In genomic region chr14:34368971-34369665, GRCh38 we compare ENCODE assay signal across 1 cellular context.
TF ChIP-seq lines count a peak whose summit lies in the region.

No MANE protein-coding gene starts in this region.

TF ChIP-seq in HepG2, 621 proteins besides CTCF, POLR2A, EP300 and RAD21 (continued from another document):
- TF ChIP-seq, protein P1, sequence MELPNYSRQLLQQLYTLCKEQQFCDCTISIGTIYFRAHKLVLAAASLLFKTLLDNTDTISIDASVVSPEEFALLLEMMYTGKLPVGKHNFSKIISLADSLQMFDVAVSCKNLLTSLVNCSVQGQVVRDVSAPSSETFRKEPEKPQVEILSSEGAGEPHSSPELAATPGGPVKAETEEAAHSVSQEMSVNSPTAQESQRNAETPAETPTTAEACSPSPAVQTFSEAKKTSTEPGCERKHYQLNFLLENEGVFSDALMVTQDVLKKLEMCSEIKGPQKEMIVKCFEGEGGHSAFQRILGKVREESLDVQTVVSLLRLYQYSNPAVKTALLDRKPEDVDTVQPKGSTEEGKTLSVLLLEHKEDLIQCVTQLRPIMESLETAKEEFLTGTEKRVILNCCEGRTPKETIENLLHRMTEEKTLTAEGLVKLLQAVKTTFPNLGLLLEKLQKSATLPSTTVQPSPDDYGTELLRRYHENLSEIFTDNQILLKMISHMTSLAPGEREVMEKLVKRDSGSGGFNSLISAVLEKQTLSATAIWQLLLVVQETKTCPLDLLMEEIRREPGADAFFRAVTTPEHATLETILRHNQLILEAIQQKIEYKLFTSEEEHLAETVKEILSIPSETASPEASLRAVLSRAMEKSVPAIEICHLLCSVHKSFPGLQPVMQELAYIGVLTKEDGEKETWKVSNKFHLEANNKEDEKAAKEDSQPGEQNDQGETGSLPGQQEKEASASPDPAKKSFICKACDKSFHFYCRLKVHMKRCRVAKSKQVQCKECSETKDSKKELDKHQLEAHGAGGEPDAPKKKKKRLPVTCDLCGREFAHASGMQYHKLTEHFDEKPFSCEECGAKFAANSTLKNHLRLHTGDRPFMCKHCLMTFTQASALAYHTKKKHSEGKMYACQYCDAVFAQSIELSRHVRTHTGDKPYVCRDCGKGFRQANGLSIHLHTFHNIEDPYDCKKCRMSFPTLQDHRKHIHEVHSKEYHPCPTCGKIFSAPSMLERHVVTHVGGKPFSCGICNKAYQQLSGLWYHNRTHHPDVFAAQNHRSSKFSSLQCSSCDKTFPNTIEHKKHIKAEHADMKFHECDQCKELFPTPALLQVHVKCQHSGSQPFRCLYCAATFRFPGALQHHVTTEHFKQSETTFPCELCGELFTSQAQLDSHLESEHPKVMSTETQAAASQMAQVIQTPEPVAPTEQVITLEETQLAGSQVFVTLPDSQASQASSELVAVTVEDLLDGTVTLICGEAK (IDR thresholded peaks at IDR 0.05), result no peak
- TF ChIP-seq, protein P1 (CRISPR knock-in tag; IDR thresholded peaks at IDR 0.05), result 0 out of 2 replicates have a peak, but pooled peaks have one; percentile 23
- TF ChIP-seq ZNF17 (CRISPR knock-in tag; IDR thresholded peaks at IDR 0.05) (peak; percentile 19; the same call in 1 of the 2 replicates), YEATS2 (CRISPR knock-in tag; IDR thresholded peaks at IDR 0.05; ENCODE audit: borderline replicate concordance) (no peak), ZNF510 (CRISPR knock-in tag; IDR thresholded peaks at IDR 0.05; ENCODE audit: low read depth) (no peak), HMGXB3 (CRISPR knock-in tag; IDR thresholded peaks at IDR 0.05; ENCODE audit: borderline replicate concordance) (no peak), HBP1 (CRISPR knock-in tag; IDR thresholded peaks at IDR 0.05; ENCODE audit: low read depth) (no peak), PRMT3 (CRISPR knock-in tag; IDR thresholded peaks at IDR 0.05; ENCODE audit: borderline replicate concordance, low read depth) (no peak), MIXL1 (CRISPR knock-in tag; IDR thresholded peaks at IDR 0.05) (no peak), RFX3 (CRISPR knock-in tag; IDR thresholded peaks at IDR 0.05) (0 out of 2 replicates have a peak, but pooled peaks have one; percentile 42)
- TF ChIP-seq, protein P2, sequence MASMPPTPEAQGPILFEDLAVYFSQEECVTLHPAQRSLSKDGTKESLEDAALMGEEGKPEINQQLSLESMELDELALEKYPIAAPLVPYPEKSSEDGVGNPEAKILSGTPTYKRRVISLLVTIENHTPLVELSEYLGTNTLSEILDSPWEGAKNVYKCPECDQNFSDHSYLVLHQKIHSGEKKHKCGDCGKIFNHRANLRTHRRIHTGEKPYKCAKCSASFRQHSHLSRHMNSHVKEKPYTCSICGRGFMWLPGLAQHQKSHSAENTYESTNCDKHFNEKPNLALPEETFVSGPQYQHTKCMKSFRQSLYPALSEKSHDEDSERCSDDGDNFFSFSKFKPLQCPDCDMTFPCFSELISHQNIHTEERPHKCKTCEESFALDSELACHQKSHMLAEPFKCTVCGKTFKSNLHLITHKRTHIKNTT (CRISPR knock-in tag; IDR thresholded peaks at IDR 0.05), result no peak
- TF ChIP-seq, protein P3, sequence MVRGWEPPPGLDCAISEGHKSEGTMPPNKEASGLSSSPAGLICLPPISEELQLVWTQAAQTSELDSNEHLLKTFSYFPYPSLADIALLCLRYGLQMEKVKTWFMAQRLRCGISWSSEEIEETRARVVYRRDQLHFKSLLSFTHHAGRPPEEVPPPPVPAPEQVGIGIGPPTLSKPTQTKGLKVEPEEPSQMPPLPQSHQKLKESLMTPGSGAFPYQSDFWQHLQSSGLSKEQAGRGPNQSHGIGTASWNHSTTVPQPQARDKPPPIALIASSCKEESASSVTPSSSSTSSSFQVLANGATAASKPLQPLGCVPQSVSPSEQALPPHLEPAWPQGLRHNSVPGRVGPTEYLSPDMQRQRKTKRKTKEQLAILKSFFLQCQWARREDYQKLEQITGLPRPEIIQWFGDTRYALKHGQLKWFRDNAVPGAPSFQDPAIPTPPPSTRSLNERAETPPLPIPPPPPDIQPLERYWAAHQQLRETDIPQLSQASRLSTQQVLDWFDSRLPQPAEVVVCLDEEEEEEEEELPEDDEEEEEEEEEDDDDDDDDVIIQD (CRISPR knock-in tag; IDR thresholded peaks at IDR 0.05; ENCODE audit: low read depth), result no peak
